8 cellular contexts compared by ENCODE assay signal in the genomic region with DNA sequence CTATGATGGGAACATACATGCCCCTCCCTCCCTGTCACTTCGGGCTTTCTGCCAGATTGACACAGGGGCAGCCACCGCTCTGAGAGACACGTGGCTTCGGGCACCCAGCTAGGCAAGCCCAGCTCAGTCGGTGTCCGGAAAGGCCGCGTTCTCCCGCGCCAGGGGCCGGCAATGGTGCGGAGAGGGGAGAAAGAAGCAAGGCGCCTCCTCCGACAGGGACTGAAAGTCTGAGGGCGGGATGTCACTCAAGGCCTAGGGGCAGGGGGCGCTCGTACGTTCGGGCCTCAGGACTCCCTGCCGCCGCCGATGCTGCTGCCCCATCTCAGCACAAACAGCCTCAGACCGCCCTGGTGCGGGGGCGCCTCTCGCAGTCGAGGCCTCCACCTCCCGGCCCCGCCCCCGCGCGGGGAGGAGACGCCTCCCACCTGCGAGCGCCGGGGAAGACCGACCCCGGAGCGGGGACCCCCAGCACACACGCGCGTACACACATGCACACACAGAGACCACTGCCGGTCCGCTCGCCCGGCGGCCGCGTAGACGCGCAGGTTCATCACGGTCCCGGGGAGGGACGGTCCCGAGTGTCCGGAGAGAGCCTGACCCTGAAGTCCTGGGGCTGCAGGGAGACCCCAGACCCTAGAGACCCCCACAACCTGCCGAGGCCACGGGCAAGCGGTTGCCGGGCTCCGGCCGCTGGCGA. TPM values are rescaled to one million over a fixed set of nuclear protein-coding genes. Genes with fewer than 3 reads are reported as not detected.
DNase-seq lines count a peak whose midpoint lies in the region; ATAC-seq and TF ChIP-seq lines count a peak whose summit lies in the region.

No MANE protein-coding gene starts in this region.

- H3K9me3 ChIP-seq in gastrocnemius medialis: no peaks in the 10 kb centered on the region

- H3K4me1 ChIP-seq in gastrocnemius medialis: peaks cover 28 to 32% of the 10 kb centered on the region in 2 donors

- H3K4me3 ChIP-seq in NB4 (ENCODE audit: low read depth, low read length) (no peak overlapping the region), epithelial cell of esophagus (ENCODE audit: low read length) (no peak overlapping the region), gastrocnemius medialis (peak overlapping the region; percentile 48 to 59 (median 50))

- H3K27ac Mint-ChIP-seq in activated CD4-positive, alpha-beta memory T cell treated with anti-CD3 and anti-CD28 coated beads for 36 hours: no peak overlapping the region

- H3K36me3 Mint-ChIP-seq in activated CD4-positive, alpha-beta memory T cell treated with anti-CD3 and anti-CD28 coated beads for 36 hours: no peaks in the 10 kb centered on the region

- POLR2A ChIA-PET in activated CD4-positive, alpha-beta memory T cell treated with anti-CD3 and anti-CD28 coated beads for 36 hours (lab: Charles Lee): no interaction called here

- TF ChIP-seq CTCF in NB4 (IDR thresholded peaks at IDR 0.05; ENCODE audit: low read depth, low read length) (peak; percentile 44), epithelial cell of esophagus (IDR thresholded peaks at IDR 0.05; ENCODE audit: insufficient read depth, low read depth, low read length, missing control alignments) (no peak), gastrocnemius medialis (IDR thresholded peaks at IDR 0.05 in 4 of 5, conservative IDR thresholded peaks at IDR 0.05 in 1 of 5) (no peak)

- peaks cover 12% of the 10 kb centered on the region for H3K4me1 Mint-ChIP-seq in activated CD4-positive, alpha-beta memory T cell treated with anti-CD3 and anti-CD28 coated beads for 36 hours (ENCODE audit: low read depth)

- in situ Hi-C loops in gastrocnemius medialis (cut with MboI; ENCODE audit: low sequenced_read_pairs in 4 of 4): no loop called here

- H3K4me3 Mint-ChIP-seq in activated CD4-positive, alpha-beta memory T cell treated with anti-CD3 and anti-CD28 coated beads for 36 hours: no peak overlapping the region

- H3K9me3 Mint-ChIP-seq in activated CD4-positive, alpha-beta memory T cell treated with anti-CD3 and anti-CD28 coated beads for 36 hours: no peaks in the 10 kb centered on the region

- DNase-seq in DMS 273 (lab: John Stamatoyannopoulos, UW; ENCODE audit: unreplicated experiment): peak; percentile 93
- peak; percentile 73 for DNase-seq in NB4 (ENCODE audit: low read depth)
- DNase-seq in activated CD4-positive, alpha-beta memory T cell treated with anti-CD3 and anti-CD28 coated beads for 36 hours: peak; percentile 64
- peak; percentile 15 for DNase-seq in epithelial cell of esophagus (ENCODE audit: low read depth)
- no peak for DNase-seq in gastrocnemius medialis

- TF ChIP-seq POLR2A in NB4 (IDR thresholded peaks at IDR 0.05; ENCODE audit: extremely low read depth, insufficient read length) (no peak), gastrocnemius medialis (IDR thresholded peaks at IDR 0.05) (no peak)

- CTCF ChIA-PET in activated CD4-positive, alpha-beta memory T cell treated with anti-CD3 and anti-CD28 coated beads for 36 hours (lab: Charles Lee): interaction anchor here (0.7 to 1.9 kb wide), 2 partner anchors 89 to 144 kb away, joined by 3 to 8 read pairs; no protein-coding TSS in a partner anchor

- no peak for ATAC-seq in gastrocnemius medialis
- ATAC-seq in GM18907 (IDR thresholded peaks at IDR 0.05; ENCODE audit: unreplicated experiment): no peak
- no peak for ATAC-seq in HG02763 (IDR thresholded peaks at IDR 0.05; ENCODE audit: unreplicated experiment)
- no peak for ATAC-seq in HG02981 (IDR thresholded peaks at IDR 0.05; ENCODE audit: unreplicated experiment)

- H3K27me3 Mint-ChIP-seq in activated CD4-positive, alpha-beta memory T cell treated with anti-CD3 and anti-CD28 coated beads for 36 hours: peaks cover 67% of the 10 kb centered on the region

- H3K27me3 ChIP-seq in gastrocnemius medialis: peaks cover 49 to 54% (median 53%) of the 10 kb centered on the region in 3 donors

- H3K36me3 ChIP-seq in gastrocnemius medialis: no peaks in the 10 kb centered on the region

- intact Hi-C loops in activated CD4-positive, alpha-beta memory T cell treated with anti-CD3 and anti-CD28 coated beads for 36 hours (cut with micrococcal nuclease): no loop called here
- intact Hi-C loops in gastrocnemius medialis (cut with DNase I; ENCODE audit: low total_unique reads): no loop called here

- H3K27ac ChIP-seq in gastrocnemius medialis: no peak overlapping the region

RNA-seq across cellular contexts. Expression of a gene that starts 1.9 kb away (rescaled TPM):
- total RNA-seq in activated CD4-positive, alpha-beta memory T cell treated with anti-CD3 and anti-CD28 coated beads for 36 hours: under 1 TPM in 1 of 2 experiments, not detected in 1; 0.05 TPM
- under 1 TPM in 1 of 4 donors, not detected in 3; 0.03 TPM for total RNA-seq in gastrocnemius medialis

Comparison
In these comparisons a context has a peak if more than half of its experiments do, and no peak if none do; other contexts are left out.
1. DNase-seq: peak in DMS 273 (single experiment), NB4 (single experiment), activated CD4-positive, alpha-beta memory T cell treated with anti-CD3 and anti-CD28 coated beads for 36 hours (single experiment) and epithelial cell of esophagus (single experiment); none in gastrocnemius medialis (0 of 2).
2. H3K4me3 ChIP-seq: peak in gastrocnemius medialis (4 of 4); none in NB4 (single experiment) and epithelial cell of esophagus (single experiment).